8 cellular contexts compared by ENCODE assay signal in the genomic region with DNA sequence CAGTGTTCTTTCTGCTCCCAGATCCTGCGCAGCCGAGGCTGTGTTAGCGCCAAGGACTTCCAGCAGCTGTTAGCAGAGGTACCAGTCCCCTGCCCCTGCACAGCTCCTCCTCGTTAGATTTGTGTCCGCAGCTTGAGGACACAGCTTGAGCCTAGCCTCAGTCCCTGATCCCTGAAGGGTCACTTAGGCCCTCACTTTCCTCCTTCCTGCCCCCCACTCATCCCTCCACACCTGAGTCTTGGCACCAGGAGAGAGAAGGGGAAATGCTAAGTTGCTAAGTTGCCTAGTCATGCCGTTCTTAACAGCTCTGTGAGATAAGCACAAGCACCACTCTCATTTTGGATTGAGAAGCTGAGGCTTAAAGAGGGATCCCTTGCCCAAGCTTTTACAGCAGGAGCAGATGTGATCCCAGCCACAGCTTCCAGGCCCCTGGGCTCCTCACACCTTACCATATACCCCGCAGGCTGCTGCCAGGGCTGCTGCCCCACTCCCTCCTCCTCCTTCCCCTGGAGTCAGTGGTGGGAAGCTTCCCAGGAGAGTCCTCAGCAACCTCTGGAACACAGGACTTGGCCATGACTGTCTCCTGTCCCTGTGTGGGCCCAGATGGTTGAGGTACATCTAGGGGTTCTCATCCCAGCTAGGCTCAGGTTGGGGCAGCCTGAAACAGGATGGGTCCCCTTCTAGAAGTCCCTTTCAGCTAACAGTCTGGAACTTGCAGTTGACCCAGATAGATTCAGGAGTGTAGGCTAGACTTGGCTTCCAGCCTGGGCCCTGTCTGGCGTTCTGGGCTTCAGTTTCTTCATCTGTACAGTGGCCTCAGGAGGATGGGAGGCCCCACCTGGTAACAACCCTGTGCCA. TPM values are rescaled to one million over a fixed set of nuclear protein-coding genes. Genes with fewer than 3 reads are reported as not detected.
DNase-seq lines count a peak whose midpoint lies in the region; ATAC-seq and TF ChIP-seq lines count a peak whose summit lies in the region.

No MANE protein-coding gene starts in this region.

- H3K9me3 ChIP-seq in Karpas-422 (ENCODE audit: low read length) (no peaks in the 10 kb centered on the region), breast epithelium (no peaks in the 10 kb centered on the region), mucosa of rectum (ENCODE audit: control insufficient read depth in 2 of 2, low read length in 2 of 2) (no peaks in the 10 kb centered on the region)

- H3K9me2 ChIP-seq in Karpas-422 (replicated peaks; ENCODE audit: insufficient read depth, low read length): no peaks in the 10 kb centered on the region

- no peak overlapping the region for H2AFZ ChIP-seq in Karpas-422 (ENCODE audit: low read length)

- TF ChIP-seq CTCF in C4-2B (conservative IDR thresholded peaks at IDR 0.05) (no peak), breast epithelium (IDR thresholded peaks at IDR 0.05) (no peak)

- intact Hi-C loops in breast epithelium (cut with DNase I; ENCODE audit: low total_unique reads): no loop called here
- intact Hi-C loops in posterior vena cava (cut with DNase I): loop anchor here in 1 of 2 donors (10.0 kb wide), 1 partner anchor 179 kb away; the partner anchor contains the start of gene PITPNM2

- peaks cover 36% of the 10 kb centered on the region for H3K4me1 ChIP-seq in Karpas-422 (ENCODE audit: low read length)
- peaks cover 12 to 29% of the 10 kb centered on the region in 2 donors for H3K4me1 ChIP-seq in breast epithelium
- H3K4me1 ChIP-seq in mucosa of rectum (ENCODE audit: control insufficient read depth in 2 of 2, insufficient read depth in 2 of 2, low read length in 2 of 2): peaks cover 24 to 33% of the 10 kb centered on the region in 2 donors

- H3K9ac ChIP-seq in Karpas-422 (ENCODE audit: low read length): peak overlapping the region; percentile 100
- H3K9ac ChIP-seq in mucosa of rectum (ENCODE audit: low read depth in 1 of 2, low read length in 2 of 2): peak overlapping the region; percentile 88 to 98

- H3K79me2 ChIP-seq in Karpas-422 (ENCODE audit: low read length): peaks cover 28% of the 10 kb centered on the region

- no peak for ATAC-seq in HG03095 (IDR thresholded peaks at IDR 0.05; ENCODE audit: unreplicated experiment)

- H3K27me3 ChIP-seq in Karpas-422 (ENCODE audit: low read length): no peaks in the 10 kb centered on the region
- H3K27me3 ChIP-seq in breast epithelium: no peaks in the 10 kb centered on the region
- no peaks in the 10 kb centered on the region for H3K27me3 ChIP-seq in mucosa of rectum (ENCODE audit: control insufficient read depth in 2 of 2, insufficient read depth in 2 of 2, low read length in 2 of 2)

- H3K4me2 ChIP-seq in Karpas-422 (ENCODE audit: low read depth, low read length, poor library complexity, severe bottlenecking): peak overlapping the region; percentile 100

- H3K4me3 ChIP-seq in Karpas-422 (ENCODE audit: low read length) (peak overlapping the region; percentile 100), breast epithelium (peak overlapping the region; percentile 64 to 84 (median 77)), mucosa of rectum (ENCODE audit: low read length in 2 of 2) (peak overlapping the region; percentile 96 to 98)

- no peak for TF ChIP-seq POLR2A in breast epithelium (IDR thresholded peaks at IDR 0.05)

- peak; percentile 44 for DNase-seq in Karpas-422
- no peak for DNase-seq in breast epithelium (ENCODE audit: low spot score in 2 of 2)
- DNase-seq in activated gamma-delta T cell (lab: John Stamatoyannopoulos, UW): no peak
- no peak for DNase-seq in posterior vena cava (ENCODE audit: low spot score)
- DNase-seq in activated CD4-positive, alpha-beta T cell treated with anti-CD3 and anti-CD28 coated beads, Interleukin-2, amount 50 U/mL, for 48 hours: no peak

- H4K20me1 ChIP-seq in Karpas-422 (ENCODE audit: insufficient read depth, low read depth, low read length): no peaks in the 10 kb centered on the region

- no peaks in the 10 kb centered on the region for H3K36me3 ChIP-seq in Karpas-422 (ENCODE audit: insufficient read depth, low read length)
- no peaks in the 10 kb centered on the region for H3K36me3 ChIP-seq in breast epithelium
- H3K36me3 ChIP-seq in mucosa of rectum (ENCODE audit: control insufficient read depth in 2 of 2, insufficient read depth in 2 of 2, low read length in 2 of 2): peaks cover 0 to 5% of the 10 kb centered on the region in 2 donors

- H3K27ac ChIP-seq in C4-2B: peak overlapping the region; percentile 92
- H3K27ac ChIP-seq in Karpas-422 (ENCODE audit: low read length): peak overlapping the region; percentile 94
- H3K27ac ChIP-seq in breast epithelium: peak overlapping the region; percentile 98
- H3K27ac ChIP-seq in mucosa of rectum (ENCODE audit: low read depth in 2 of 2, low read length in 2 of 2): peak overlapping the region in 1 of 2 donors; percentile 99

RNA-seq across cellular contexts. Expression of gene OGFOD2, which starts 1.0 kb away (rescaled TPM):
- 8.5 and 28.8 TPM in 2 replicates for total RNA-seq in Karpas-422 (2014; rRNA removed; shearing (Covaris generic); ENCODE audit: low replicate concordance)
- 10 to 100 TPM in 2 of 3 donors, 1 to 10 TPM in 1; 9.0 to 16.5 (median 12.1) TPM for total RNA-seq in breast epithelium
- 1 to 10 TPM; 7.6 to 9.6 TPM for total RNA-seq in posterior vena cava

RNA-seq across cellular contexts. Expression of gene ARL6IP4, which starts 4.5 kb away (rescaled TPM):
- total RNA-seq in Karpas-422 (2014; rRNA removed; shearing (Covaris generic); ENCODE audit: low replicate concordance): 85.1 and 210 TPM in 2 replicates
- 100 to 1,000 TPM; 196 to 279 (median 234) TPM for total RNA-seq in breast epithelium
- 100 to 1,000 TPM; 125 to 132 TPM for total RNA-seq in posterior vena cava

RNA-seq across cellular contexts. Expression of gene ABCB9, which starts 9.8 kb away (rescaled TPM):
- total RNA-seq in Karpas-422 (2014; rRNA removed; shearing (Covaris generic); ENCODE audit: low replicate concordance): 1.5 and 3.7 TPM in 2 replicates
- 1 to 10 TPM in 2 of 3 donors, under 1 TPM in 1; 0.96 to 8.6 (median 6.2) TPM for total RNA-seq in breast epithelium
- 1 to 10 TPM; 3.4 to 5.3 TPM for total RNA-seq in posterior vena cava
